1 cellular context compared by ENCODE assay signal in the genomic region with DNA sequence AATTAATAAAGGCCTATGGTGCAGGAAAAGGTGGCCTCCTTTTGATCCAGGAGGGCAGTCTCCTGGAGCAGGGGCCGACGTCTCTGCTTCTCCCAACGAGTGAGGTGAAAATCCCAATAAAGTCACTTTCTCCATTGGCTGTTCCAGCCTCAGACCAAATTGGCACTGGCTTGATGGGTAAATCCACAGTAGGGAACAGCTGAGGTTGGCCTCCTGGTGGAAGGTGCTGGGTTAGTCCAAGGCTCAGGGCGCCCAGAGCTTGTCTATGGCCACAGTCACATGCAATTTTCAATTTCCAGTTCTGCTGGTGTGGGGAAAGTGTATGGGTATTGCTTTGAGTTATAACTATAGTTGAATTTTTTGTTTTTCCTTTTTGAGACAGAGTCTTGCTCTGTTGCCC.
TF ChIP-seq lines count a peak whose summit lies in the region.

No MANE protein-coding gene starts in this region.

TF ChIP-seq in WTC11, 78 proteins besides CTCF, POLR2A, EP300 and RAD21 (continued from another document):
- TF ChIP-seq, protein P1, sequence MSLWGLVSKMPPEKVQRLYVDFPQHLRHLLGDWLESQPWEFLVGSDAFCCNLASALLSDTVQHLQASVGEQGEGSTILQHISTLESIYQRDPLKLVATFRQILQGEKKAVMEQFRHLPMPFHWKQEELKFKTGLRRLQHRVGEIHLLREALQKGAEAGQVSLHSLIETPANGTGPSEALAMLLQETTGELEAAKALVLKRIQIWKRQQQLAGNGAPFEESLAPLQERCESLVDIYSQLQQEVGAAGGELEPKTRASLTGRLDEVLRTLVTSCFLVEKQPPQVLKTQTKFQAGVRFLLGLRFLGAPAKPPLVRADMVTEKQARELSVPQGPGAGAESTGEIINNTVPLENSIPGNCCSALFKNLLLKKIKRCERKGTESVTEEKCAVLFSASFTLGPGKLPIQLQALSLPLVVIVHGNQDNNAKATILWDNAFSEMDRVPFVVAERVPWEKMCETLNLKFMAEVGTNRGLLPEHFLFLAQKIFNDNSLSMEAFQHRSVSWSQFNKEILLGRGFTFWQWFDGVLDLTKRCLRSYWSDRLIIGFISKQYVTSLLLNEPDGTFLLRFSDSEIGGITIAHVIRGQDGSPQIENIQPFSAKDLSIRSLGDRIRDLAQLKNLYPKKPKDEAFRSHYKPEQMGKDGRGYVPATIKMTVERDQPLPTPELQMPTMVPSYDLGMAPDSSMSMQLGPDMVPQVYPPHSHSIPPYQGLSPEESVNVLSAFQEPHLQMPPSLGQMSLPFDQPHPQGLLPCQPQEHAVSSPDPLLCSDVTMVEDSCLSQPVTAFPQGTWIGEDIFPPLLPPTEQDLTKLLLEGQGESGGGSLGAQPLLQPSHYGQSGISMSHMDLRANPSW (CRISPR knock-in tag; conservative IDR thresholded peaks at IDR 0.05; ENCODE audit: low read depth), result no peak
TF ChIP-seq in WTC11: peak in this region for 0.
